1 cellular context compared by ENCODE assay signal in genomic region chr2:230938098-230938497, GRCh38.
TF ChIP-seq lines count a peak whose summit lies in the region.

No MANE protein-coding gene starts in this region.

TF ChIP-seq in GM12878, 131 proteins besides CTCF, POLR2A, EP300 and RAD21:
- TF ChIP-seq SPI1 (IDR thresholded peaks at IDR 0.05; ENCODE audit: borderline replicate concordance, insufficient read depth, low read depth, low read length) (peak; percentile 35; the same call in 1 of the 2 replicates), E2F8 (IDR thresholded peaks at IDR 0.05; ENCODE audit: low read depth, partially characterized antibody) (no peak), MYC (IDR thresholded peaks at IDR 0.05; ENCODE audit: insufficient read depth, insufficient read length, insufficient replicate concordance, low read length, severe bottlenecking) (no peak), MXI1 (IDR thresholded peaks at IDR 0.05; ENCODE audit: low read depth, low read length) (no peak), NR2C1 (IDR thresholded peaks at IDR 0.05) (no peak), ATF7 (IDR thresholded peaks at IDR 0.05; ENCODE audit: low read depth) (peak; percentile 61; the same call in 1 of the 2 replicates), YBX1 (IDR thresholded peaks at IDR 0.05) (no peak), CUX1 (IDR thresholded peaks at IDR 0.05; ENCODE audit: insufficient replicate concordance, low read depth, low read length) (no peak), RUNX3 (IDR thresholded peaks at IDR 0.05; ENCODE audit: low read length) (peak; percentile 10; the same call in 1 of the 2 replicates), BACH1 (IDR thresholded peaks at IDR 0.05; ENCODE audit: borderline replicate concordance) (no peak), YY1 (IDR thresholded peaks at IDR 0.05; ENCODE audit: low read depth, low read length) (no peak), RCOR1 (conservative IDR thresholded peaks at IDR 0.05; ENCODE audit: low read depth, low read length) (no peak), CREB1 (IDR thresholded peaks at IDR 0.05; ENCODE audit: low read depth) (0 out of 2 replicates have a peak, but pooled peaks have one; percentile 6), CREM (IDR thresholded peaks at IDR 0.05; ENCODE audit: low read depth) (no peak), SRF (IDR thresholded peaks at IDR 0.05; ENCODE audit: low read depth in 2 of 2, low read length in 2 of 2) (peak in 1 of 2 experiments; percentile 68; a peak in 1 of 4 replicates), BMI1 (IDR thresholded peaks at IDR 0.05; ENCODE audit: borderline replicate concordance) (no peak), NFIC (IDR thresholded peaks at IDR 0.05; ENCODE audit: low read depth, low read length) (peak; percentile 36; the same call in 1 of the 2 replicates)
TF ChIP-seq in GM12878: peak in this region for 6.
